In the genomic region with DNA sequence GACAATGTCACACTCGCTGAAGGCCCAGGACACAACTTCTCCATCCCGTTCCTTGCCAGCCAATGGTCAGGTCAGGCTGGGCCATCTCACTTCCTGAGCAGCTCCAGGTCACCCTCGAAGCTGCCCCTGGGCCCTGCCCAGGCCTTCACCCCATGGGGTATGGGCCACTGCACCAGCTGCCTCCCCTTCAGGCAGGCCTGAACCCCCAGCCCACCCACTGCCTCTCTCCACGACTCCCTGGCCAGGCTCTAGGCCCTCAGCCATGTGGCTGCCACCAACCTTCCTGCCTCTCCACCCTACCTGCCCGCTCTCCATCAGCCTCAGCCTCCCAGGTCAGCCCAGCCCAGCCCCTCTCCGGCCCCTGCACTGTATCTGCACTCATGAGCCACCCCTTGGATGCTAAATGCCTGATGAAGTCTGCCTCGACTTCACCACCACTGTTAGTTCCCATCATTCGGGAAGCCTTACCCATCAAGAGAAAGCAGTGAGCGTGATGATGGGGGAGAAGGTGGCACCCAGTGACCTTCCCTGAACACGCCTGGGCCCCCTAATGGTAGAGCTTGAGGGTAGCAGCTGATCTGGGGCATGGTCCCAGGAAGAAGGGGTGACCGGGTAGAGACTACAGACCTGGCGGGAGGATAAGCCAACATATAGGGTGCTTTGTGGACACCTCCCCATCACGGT, we compare ENCODE assay signal across 1 cellular context.
A peak's percentile ranks its signal among the peaks of the same experiment; 100 is the strongest.
TF ChIP-seq lines count a peak whose summit lies in the region.

No MANE protein-coding gene starts in this region.

TF ChIP-seq in HepG2, 621 proteins besides CTCF, POLR2A, EP300 and RAD21:
- no peak for TF ChIP-seq HOXA5 (CRISPR knock-in tag; IDR thresholded peaks at IDR 0.05)
- 0 out of 2 replicates have a peak, but pooled peaks have one; percentile 40 for TF ChIP-seq ZNF224 (CRISPR knock-in tag; IDR thresholded peaks at IDR 0.05)
- peak; percentile 37; the same call in 1 of the 2 replicates for TF ChIP-seq BORCS8-MEF2B (CRISPR knock-in tag; IDR thresholded peaks at IDR 0.05)
- TF ChIP-seq ZNF558 (CRISPR knock-in tag; IDR thresholded peaks at IDR 0.05; ENCODE audit: borderline replicate concordance) = no peak
- TF ChIP-seq, protein P1, sequence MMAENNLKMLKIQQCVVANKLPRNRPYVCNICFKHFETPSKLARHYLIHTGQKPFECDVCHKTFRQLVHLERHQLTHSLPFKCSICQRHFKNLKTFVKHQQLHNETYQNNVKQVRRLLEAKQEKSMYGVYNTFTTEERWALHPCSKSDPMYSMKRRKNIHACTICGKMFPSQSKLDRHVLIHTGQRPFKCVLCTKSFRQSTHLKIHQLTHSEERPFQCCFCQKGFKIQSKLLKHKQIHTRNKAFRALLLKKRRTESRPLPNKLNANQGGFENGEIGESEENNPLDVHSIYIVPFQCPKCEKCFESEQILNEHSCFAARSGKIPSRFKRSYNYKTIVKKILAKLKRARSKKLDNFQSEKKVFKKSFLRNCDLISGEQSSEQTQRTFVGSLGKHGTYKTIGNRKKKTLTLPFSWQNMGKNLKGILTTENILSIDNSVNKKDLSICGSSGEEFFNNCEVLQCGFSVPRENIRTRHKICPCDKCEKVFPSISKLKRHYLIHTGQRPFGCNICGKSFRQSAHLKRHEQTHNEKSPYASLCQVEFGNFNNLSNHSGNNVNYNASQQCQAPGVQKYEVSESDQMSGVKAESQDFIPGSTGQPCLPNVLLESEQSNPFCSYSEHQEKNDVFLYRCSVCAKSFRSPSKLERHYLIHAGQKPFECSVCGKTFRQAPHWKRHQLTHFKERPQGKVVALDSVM (CRISPR knock-in tag; IDR thresholded peaks at IDR 0.05) = no peak
- TF ChIP-seq, protein P2, sequence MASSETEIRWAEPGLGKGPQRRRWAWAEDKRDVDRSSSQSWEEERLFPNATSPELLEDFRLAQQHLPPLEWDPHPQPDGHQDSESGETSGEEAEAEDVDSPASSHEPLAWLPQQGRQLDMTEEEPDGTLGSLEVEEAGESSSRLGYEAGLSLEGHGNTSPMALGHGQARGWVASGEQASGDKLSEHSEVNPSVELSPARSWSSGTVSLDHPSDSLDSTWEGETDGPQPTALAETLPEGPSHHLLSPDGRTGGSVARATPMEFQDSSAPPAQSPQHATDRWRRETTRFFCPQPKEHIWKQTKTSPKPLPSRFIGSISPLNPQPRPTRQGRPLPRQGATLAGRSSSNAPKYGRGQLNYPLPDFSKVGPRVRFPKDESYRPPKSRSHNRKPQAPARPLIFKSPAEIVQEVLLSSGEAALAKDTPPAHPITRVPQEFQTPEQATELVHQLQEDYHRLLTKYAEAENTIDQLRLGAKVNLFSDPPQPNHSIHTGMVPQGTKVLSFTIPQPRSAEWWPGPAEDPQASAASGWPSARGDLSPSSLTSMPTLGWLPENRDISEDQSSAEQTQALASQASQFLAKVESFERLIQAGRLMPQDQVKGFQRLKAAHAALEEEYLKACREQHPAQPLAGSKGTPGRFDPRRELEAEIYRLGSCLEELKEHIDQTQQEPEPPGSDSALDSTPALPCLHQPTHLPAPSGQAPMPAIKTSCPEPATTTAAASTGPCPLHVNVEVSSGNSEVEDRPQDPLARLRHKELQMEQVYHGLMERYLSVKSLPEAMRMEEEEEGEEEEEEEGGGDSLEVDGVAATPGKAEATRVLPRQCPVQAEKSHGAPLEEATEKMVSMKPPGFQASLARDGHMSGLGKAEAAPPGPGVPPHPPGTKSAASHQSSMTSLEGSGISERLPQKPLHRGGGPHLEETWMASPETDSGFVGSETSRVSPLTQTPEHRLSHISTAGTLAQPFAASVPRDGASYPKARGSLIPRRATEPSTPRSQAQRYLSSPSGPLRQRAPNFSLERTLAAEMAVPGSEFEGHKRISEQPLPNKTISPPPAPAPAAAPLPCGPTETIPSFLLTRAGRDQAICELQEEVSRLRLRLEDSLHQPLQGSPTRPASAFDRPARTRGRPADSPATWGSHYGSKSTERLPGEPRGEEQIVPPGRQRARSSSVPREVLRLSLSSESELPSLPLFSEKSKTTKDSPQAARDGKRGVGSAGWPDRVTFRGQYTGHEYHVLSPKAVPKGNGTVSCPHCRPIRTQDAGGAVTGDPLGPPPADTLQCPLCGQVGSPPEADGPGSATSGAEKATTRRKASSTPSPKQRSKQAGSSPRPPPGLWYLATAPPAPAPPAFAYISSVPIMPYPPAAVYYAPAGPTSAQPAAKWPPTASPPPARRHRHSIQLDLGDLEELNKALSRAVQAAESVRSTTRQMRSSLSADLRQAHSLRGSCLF (CRISPR knock-in tag; IDR thresholded peaks at IDR 0.05; ENCODE audit: borderline replicate concordance) = no peak
- TF ChIP-seq ZSCAN31 (CRISPR knock-in tag; IDR thresholded peaks at IDR 0.05; ENCODE audit: low read depth) = no peak
- TF ChIP-seq ZNF614 (CRISPR knock-in tag; IDR thresholded peaks at IDR 0.05; ENCODE audit: borderline replicate concordance) = no peak
- TF ChIP-seq, protein P3, sequence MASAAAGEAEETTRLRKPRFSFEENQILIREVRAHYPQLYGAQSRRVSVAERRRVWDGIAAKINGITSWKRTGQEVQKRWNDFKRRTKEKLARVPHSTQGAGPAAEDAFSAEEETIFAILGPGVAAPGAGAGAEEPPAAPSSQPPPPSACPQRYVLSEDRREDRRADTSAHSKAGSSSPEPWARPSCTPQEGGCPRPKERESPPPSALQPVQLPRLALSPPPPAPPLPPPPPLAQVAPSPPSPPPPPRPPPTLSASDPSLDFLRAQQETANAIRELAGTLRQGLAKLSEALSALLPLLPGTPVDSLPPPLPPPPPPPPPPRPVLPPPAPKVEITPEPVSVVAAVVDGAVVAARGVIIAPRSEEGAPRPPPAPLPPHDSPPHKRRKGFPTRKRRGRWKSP (CRISPR knock-in tag; IDR thresholded peaks at IDR 0.05) = no peak
- TF ChIP-seq ZNF441 (CRISPR knock-in tag; IDR thresholded peaks at IDR 0.05; ENCODE audit: borderline replicate concordance) = no peak
- TF ChIP-seq, protein P4, sequence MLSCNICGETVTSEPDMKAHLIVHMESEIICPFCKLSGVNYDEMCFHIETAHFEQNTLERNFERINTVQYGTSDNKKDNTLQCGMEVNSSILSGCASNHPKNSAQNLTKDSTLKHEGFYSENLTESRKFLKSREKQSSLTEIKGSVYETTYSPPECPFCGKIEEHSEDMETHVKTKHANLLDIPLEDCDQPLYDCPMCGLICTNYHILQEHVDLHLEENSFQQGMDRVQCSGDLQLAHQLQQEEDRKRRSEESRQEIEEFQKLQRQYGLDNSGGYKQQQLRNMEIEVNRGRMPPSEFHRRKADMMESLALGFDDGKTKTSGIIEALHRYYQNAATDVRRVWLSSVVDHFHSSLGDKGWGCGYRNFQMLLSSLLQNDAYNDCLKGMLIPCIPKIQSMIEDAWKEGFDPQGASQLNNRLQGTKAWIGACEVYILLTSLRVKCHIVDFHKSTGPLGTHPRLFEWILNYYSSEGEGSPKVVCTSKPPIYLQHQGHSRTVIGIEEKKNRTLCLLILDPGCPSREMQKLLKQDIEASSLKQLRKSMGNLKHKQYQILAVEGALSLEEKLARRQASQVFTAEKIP (CRISPR knock-in tag; IDR thresholded peaks at IDR 0.05; ENCODE audit: borderline replicate concordance) = no peak
- no peak for TF ChIP-seq MATR3 (CRISPR knock-in tag; IDR thresholded peaks at IDR 0.05)
- 0 out of 2 replicates have a peak, but pooled peaks have one; percentile 30 for TF ChIP-seq ZNF776 (CRISPR knock-in tag; IDR thresholded peaks at IDR 0.05)
- no peak for TF ChIP-seq STAG1 (CRISPR knock-in tag; IDR thresholded peaks at IDR 0.05)
- 0 out of 2 replicates have a peak, but pooled peaks have one; percentile 39 for TF ChIP-seq ZNF570 (CRISPR knock-in tag; IDR thresholded peaks at IDR 0.05; ENCODE audit: borderline replicate concordance)
- TF ChIP-seq, protein P5, sequence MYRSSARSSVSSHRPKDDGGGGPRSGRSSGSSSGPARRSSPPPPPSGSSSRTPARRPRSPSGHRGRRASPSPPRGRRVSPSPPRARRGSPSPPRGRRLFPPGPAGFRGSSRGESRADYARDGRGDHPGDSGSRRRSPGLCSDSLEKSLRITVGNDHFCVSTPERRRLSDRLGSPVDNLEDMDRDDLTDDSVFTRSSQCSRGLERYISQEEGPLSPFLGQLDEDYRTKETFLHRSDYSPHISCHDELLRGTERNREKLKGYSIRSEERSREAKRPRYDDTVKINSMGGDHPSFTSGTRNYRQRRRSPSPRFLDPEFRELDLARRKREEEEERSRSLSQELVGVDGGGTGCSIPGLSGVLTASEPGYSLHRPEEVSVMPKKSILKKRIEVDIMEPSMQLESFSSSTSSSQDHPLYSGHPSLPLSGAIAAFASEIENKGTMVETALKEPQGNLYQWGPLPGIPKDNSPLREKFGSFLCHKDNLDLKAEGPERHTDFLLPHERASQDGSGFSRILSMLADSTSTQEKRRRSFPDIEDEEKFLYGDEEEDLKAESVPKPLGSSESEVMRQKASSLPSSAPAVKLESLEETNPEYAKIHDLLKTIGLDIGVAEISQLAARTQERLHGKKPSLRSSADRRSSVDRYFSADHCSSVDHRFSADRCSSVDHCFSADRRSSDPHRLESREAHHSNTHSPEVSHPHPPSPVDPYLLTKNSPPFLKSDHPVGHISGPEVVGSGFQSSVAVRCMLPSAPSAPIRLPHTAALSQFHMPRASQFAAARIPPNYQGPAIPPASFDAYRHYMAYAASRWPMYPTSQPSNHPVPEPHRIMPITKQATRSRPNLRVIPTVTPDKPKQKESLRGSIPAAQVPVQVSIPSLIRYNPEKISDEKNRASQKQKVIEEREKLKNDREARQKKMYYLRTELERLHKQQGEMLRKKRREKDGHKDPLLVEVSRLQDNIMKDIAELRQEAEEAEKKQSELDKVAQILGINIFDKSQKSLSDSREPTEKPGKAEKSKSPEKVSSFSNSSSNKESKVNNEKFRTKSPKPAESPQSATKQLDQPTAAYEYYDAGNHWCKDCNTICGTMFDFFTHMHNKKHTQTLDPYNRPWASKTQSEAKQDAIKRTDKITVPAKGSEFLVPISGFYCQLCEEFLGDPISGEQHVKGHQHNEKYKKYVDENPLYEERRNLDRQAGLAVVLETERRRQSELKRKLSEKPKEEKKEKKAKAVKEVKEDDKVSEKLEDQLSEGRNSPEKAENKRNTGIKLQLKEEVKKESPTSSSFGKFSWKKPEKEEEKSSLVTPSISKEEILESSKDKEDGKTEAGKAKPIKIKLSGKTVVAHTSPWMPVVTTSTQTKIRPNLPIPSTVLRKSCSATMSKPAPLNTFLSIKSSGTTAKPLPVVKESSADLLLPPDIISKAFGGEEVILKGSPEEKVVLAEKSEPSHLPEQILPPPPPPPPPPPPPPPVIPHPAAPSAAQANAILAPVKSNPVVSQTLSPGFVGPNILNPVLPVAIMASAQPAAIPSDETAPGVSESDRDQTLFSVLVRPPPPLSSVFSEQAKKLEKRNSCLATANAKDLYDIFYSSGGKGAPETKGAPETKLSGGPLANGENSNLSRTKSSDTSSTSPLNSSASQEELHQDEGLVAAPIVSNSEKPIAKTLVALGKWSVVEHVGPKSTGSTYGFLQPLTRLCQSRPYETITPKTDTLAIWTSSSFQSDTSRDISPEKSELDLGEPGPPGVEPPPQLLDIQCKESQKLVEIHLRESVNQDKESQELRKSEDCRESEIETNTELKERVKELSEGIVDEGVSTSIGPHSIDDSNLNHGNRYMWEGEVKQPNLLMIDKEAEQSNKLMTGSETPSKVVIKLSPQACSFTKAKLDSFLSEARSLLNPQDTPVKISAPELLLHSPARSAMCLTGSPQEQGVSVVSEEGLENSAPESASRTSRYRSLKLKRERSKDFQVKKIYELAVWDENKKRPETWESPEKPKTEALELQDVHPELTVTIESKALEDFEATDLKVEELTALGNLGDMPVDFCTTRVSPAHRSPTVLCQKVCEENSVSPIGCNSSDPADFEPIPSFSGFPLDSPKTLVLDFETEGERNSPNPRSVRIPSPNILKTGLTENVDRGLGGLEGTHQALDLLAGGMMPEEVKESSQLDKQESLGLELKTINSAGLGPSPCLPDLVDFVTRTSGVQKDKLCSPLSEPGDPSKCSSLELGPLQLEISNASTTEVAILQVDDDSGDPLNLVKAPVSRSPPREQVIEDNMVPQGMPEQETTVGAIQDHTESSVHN (CRISPR knock-in tag; IDR thresholded peaks at IDR 0.05) = peak; percentile 50; the same call in 1 of the 2 replicates
- no peak for TF ChIP-seq ATF7 (IDR thresholded peaks at IDR 0.05)
- 0 out of 2 replicates have a peak, but pooled peaks have one; percentile 26 for TF ChIP-seq ATF7 (CRISPR knock-in tag; IDR thresholded peaks at IDR 0.05)
- TF ChIP-seq AGO2 (optimal IDR thresholded peaks at IDR 0.05; ENCODE audit: low read depth, low read length) = peak; percentile 95
- TF ChIP-seq, protein P6, sequence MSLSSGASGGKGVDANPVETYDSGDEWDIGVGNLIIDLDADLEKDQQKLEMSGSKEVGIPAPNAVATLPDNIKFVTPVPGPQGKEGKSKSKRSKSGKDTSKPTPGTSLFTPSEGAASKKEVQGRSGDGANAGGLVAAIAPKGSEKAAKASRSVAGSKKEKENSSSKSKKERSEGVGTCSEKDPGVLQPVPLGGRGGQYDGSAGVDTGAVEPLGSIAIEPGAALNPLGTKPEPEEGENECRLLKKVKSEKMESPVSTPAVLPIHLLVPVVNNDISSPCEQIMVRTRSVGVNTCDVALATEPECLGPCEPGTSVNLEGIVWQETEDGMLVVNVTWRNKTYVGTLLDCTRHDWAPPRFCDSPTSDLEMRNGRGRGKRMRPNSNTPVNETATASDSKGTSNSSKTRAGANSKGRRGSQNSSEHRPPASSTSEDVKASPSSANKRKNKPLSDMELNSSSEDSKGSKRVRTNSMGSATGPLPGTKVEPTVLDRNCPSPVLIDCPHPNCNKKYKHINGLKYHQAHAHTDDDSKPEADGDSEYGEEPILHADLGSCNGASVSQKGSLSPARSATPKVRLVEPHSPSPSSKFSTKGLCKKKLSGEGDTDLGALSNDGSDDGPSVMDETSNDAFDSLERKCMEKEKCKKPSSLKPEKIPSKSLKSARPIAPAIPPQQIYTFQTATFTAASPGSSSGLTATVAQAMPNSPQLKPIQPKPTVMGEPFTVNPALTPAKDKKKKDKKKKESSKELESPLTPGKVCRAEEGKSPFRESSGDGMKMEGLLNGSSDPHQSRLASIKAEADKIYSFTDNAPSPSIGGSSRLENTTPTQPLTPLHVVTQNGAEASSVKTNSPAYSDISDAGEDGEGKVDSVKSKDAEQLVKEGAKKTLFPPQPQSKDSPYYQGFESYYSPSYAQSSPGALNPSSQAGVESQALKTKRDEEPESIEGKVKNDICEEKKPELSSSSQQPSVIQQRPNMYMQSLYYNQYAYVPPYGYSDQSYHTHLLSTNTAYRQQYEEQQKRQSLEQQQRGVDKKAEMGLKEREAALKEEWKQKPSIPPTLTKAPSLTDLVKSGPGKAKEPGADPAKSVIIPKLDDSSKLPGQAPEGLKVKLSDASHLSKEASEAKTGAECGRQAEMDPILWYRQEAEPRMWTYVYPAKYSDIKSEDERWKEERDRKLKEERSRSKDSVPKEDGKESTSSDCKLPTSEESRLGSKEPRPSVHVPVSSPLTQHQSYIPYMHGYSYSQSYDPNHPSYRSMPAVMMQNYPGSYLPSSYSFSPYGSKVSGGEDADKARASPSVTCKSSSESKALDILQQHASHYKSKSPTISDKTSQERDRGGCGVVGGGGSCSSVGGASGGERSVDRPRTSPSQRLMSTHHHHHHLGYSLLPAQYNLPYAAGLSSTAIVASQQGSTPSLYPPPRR (CRISPR knock-in tag; IDR thresholded peaks at IDR 0.05; ENCODE audit: borderline replicate concordance) = 0 out of 2 replicates have a peak, but pooled peaks have one; percentile 22
- TF ChIP-seq RBM22 (optimal IDR thresholded peaks at IDR 0.05; ENCODE audit: low read length) = peak; percentile 92
- no peak for TF ChIP-seq BCL6 (CRISPR knock-in tag; IDR thresholded peaks at IDR 0.05)
- no peak for TF ChIP-seq ZNF234 (CRISPR knock-in tag; conservative IDR thresholded peaks at IDR 0.05)
- no peak for TF ChIP-seq ZSCAN29 (CRISPR knock-in tag; conservative IDR thresholded peaks at IDR 0.05)
- TF ChIP-seq RNF2 (conservative IDR thresholded peaks at IDR 0.05; ENCODE audit: low read depth) = no peak
- peak; percentile 33; the same call in 1 of the 2 replicates for TF ChIP-seq PITX1 (CRISPR knock-in tag; IDR thresholded peaks at IDR 0.05)
